In genomic region chr22:35352214-35353111, GRCh38 we compare ENCODE assay signal across 8 cellular contexts. TPM values are rescaled to one million over a fixed set of nuclear protein-coding genes. Genes with fewer than 3 reads are reported as not detected.
DNase-seq lines count a peak whose midpoint lies in the region; ATAC-seq and TF ChIP-seq lines count a peak whose summit lies in the region.

No MANE protein-coding gene starts in this region.

- POLR2A ChIA-PET in activated CD4-positive, alpha-beta T cell treated with anti-CD3 and anti-CD28 coated beads, Interleukin-2, amount 10 ng/mL, durations not matched to agents 7 days and 5 days (lab: Charles Lee), result no interaction called here

- no peaks in the 10 kb centered on the region for H3K36me3 Mint-ChIP-seq in activated CD4-positive, alpha-beta T cell treated with anti-CD3 and anti-CD28 coated beads, Interleukin-2, amount 10 ng/mL, durations not matched to agents 7 days and 5 days (ENCODE audit: low read depth)

- no peak overlapping the region for H3K4me3 Mint-ChIP-seq in activated CD4-positive, alpha-beta T cell treated with anti-CD3 and anti-CD28 coated beads, Interleukin-2, amount 10 ng/mL, durations not matched to agents 7 days and 5 days

- peaks cover 15% of the 10 kb centered on the region for H3K27me3 Mint-ChIP-seq in activated CD4-positive, alpha-beta T cell treated with anti-CD3 and anti-CD28 coated beads, Interleukin-2, amount 10 ng/mL, durations not matched to agents 7 days and 5 days

- no peak overlapping the region for H3K4me3 ChIP-seq in GM12865 (ENCODE audit: low read depth, low read length)
- H3K4me3 ChIP-seq in LNCaP clone FGC (ENCODE audit: low read depth, low read length), result no peak overlapping the region
- no peak overlapping the region for H3K4me3 ChIP-seq in fibroblast of villous mesenchyme (ENCODE audit: low read depth, low read length)

- DNase-seq in GM12865 (ENCODE audit: low read depth) (peak; percentile 77), LNCaP clone FGC (ENCODE audit: low read depth) (no peak), fibroblast of villous mesenchyme (ENCODE audit: low read depth) (no peak), pons (ENCODE audit: low spot score) (peak; percentile 74)
- peak; percentile 22 for DNase-seq in activated CD4-positive, alpha-beta T cell treated with anti-CD3 and anti-CD28 coated beads, Interleukin-2, amount 10 ng/mL, durations not matched to agents 7 days and 5 days

- TF ChIP-seq CTCF in GM12865 (IDR thresholded peaks at IDR 0.05; ENCODE audit: insufficient read depth, low read depth, low read length, missing control alignments), result peak; percentile 28
- TF ChIP-seq CTCF in LNCaP clone FGC (IDR thresholded peaks at IDR 0.05; ENCODE audit: control insufficient read depth, extremely low read depth, insufficient read depth), result peak; percentile 35
- peak; percentile 7 for TF ChIP-seq CTCF in fibroblast of villous mesenchyme (IDR thresholded peaks at IDR 0.05; ENCODE audit: insufficient read depth, low read depth, low read length)

- CTCF ChIA-PET in activated CD4-positive, alpha-beta T cell treated with anti-CD3 and anti-CD28 coated beads, Interleukin-2, amount 10 ng/mL, durations not matched to agents 7 days and 5 days (lab: Charles Lee), result interaction anchor here (1.0 to 1.7 kb wide), 2 partner anchors 18 to 274 kb away, joined by 4 to 6 read pairs; no protein-coding TSS in a partner anchor

- H3K9me3 Mint-ChIP-seq in activated CD4-positive, alpha-beta T cell treated with anti-CD3 and anti-CD28 coated beads, Interleukin-2, amount 10 ng/mL, durations not matched to agents 7 days and 5 days, result no peaks in the 10 kb centered on the region

- ATAC-seq in GM21390 (IDR thresholded peaks at IDR 0.05; ENCODE audit: unreplicated experiment) (no peak), GM19467 (IDR thresholded peaks at IDR 0.05; ENCODE audit: unreplicated experiment) (no peak), HG03342 (IDR thresholded peaks at IDR 0.05; ENCODE audit: unreplicated experiment) (no peak)

- peaks cover 23% of the 10 kb centered on the region for H3K4me1 Mint-ChIP-seq in activated CD4-positive, alpha-beta T cell treated with anti-CD3 and anti-CD28 coated beads, Interleukin-2, amount 10 ng/mL, durations not matched to agents 7 days and 5 days

- H3K27ac Mint-ChIP-seq in activated CD4-positive, alpha-beta T cell treated with anti-CD3 and anti-CD28 coated beads, Interleukin-2, amount 10 ng/mL, durations not matched to agents 7 days and 5 days, result peak overlapping the region; percentile 80

RNA-seq across cellular contexts. Expression of gene HMOX1, which starts 28.4 kb away (rescaled TPM):
- under 1 TPM; 0.31 to 0.32 TPM for total RNA-seq in activated CD4-positive, alpha-beta T cell treated with anti-CD3 and anti-CD28 coated beads, Interleukin-2, amount 10 ng/mL, durations not matched to agents 7 days and 5 days
- total RNA-seq in fibroblast of villous mesenchyme, result 24.2 and 28.0 TPM in 2 replicates

RNA-seq across cellular contexts. Expression of gene MCM5, which starts 47.5 kb away (rescaled TPM):
- total RNA-seq in activated CD4-positive, alpha-beta T cell treated with anti-CD3 and anti-CD28 coated beads, Interleukin-2, amount 10 ng/mL, durations not matched to agents 7 days and 5 days, result 100 to 1,000 TPM; 208 to 233 TPM
- total RNA-seq in fibroblast of villous mesenchyme, result 30.6 and 31.5 TPM in 2 replicates

RNA-seq across cellular contexts. Expression of gene TOM1, which starts 52.8 kb away (rescaled TPM):
- 10 to 100 TPM; 30.0 to 37.8 TPM for total RNA-seq in activated CD4-positive, alpha-beta T cell treated with anti-CD3 and anti-CD28 coated beads, Interleukin-2, amount 10 ng/mL, durations not matched to agents 7 days and 5 days
- total RNA-seq in fibroblast of villous mesenchyme, result 53.1 and 73.8 TPM in 2 replicates

Comparison
In these comparisons a context has a peak if more than half of its experiments do, and no peak if none do; other contexts are left out.
1. DNase-seq: peak in GM12865 (single experiment), activated CD4-positive, alpha-beta T cell treated with anti-CD3 and anti-CD28 coated beads, Interleukin-2, amount 10 ng/mL, durations not matched to agents 7 days and 5 days (single experiment) and pons (single experiment); none in LNCaP clone FGC (single experiment) and fibroblast of villous mesenchyme (single experiment).
2. RNA of gene HMOX1, which starts 28.4 kb away (total RNA-seq): 24.2 to 28.0 TPM in fibroblast of villous mesenchyme; 0.31 to 0.32 TPM in activated CD4-positive, alpha-beta T cell treated with anti-CD3 and anti-CD28 coated beads, Interleukin-2, amount 10 ng/mL, durations not matched to agents 7 days and 5 days; every median in the first group is over 10 times any median in the second.
3. Peak in every context shown above with its lines, with median percentiles within 50 percentile points of each other: CTCF ChIP-seq.